Comparison of ENCODE assay signal across 8 cellular contexts in the genomic region with DNA sequence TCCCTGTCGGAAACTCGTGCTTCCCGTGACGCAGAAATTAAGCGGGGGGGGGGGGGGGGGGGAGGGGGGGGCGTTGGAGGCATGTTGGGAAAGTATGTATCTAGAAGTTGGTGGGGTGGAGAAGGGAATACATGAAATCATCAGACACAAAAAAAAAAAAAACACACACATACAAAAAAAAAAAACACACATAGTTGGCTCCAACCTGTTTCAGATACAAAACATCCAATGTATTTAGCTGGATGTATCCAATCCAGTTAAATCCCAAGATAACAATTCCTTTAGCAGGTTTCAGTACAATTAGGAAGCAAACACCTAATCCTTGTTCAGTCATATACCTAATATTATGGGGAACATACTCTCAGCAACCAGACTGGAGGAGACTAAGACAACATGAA. TPM values are rescaled to one million over a fixed set of nuclear protein-coding genes. Genes with fewer than 3 reads are reported as not detected.
DNase-seq lines count a peak whose midpoint lies in the region; ATAC-seq and TF ChIP-seq lines count a peak whose summit lies in the region.

No MANE protein-coding gene starts in this region.

- H3K36me3 ChIP-seq in cardiac muscle cell (no peaks in the 10 kb centered on the region), upper lobe of left lung (no peaks in the 10 kb centered on the region)

- peaks cover 8% of the 10 kb centered on the region for H3K27me3 Mint-ChIP-seq in brain

- H3K4me1 ChIP-seq in cardiac muscle cell (ENCODE audit: low read depth) (peaks cover 8% of the 10 kb centered on the region), upper lobe of left lung (peaks cover 15 to 42% (median 24%) of the 10 kb centered on the region in 4 donors)

- DNase-seq in cardiac muscle cell (ENCODE audit: low read depth in 1 of 2, low spot score in 1 of 2): no peak
- DNase-seq in cardiac septum (ENCODE audit: low spot score): no peak
- DNase-seq in medulla oblongata (ENCODE audit: extremely low spot score): peak; percentile 11
- no peak for DNase-seq in upper lobe of left lung
- DNase-seq in OCI-M1 (lab: John Stamatoyannopoulos, UW): no peak
- DNase-seq in NCI-H345 (lab: John Stamatoyannopoulos, UW): no peak

- no peaks in the 10 kb centered on the region for H3K9me3 Mint-ChIP-seq in brain

- intact Hi-C loops in cardiac septum (cut with DNase I): no loop called here

- ATAC-seq in upper lobe of left lung (ENCODE audit: low FRiP score in 2 of 2) (no peak), GM19395 (IDR thresholded peaks at IDR 0.05; ENCODE audit: unreplicated experiment) (no peak)

- H3K4me3 Mint-ChIP-seq in brain: peak overlapping the region; percentile 89 to 95 (median 94)

- TF ChIP-seq CTCF in cardiac muscle cell (IDR thresholded peaks at IDR 0.05; ENCODE audit: low read depth, low read length) (no peak), brain (conservative IDR thresholded peaks at IDR 0.05) (no peak), upper lobe of left lung (IDR thresholded peaks at IDR 0.05) (no peak)

- H3K27ac ChIP-seq in cardiac muscle cell: peak overlapping the region; percentile 89
- H3K27ac ChIP-seq in upper lobe of left lung: peak overlapping the region; percentile 88 to 91 (median 90)

- 0% methylated on average over 5 of the region's 6 CpGs for WGBS in upper lobe of left lung, 2 donors

- H3K27ac Mint-ChIP-seq in brain: peak overlapping the region; percentile 97 to 99 (median 98)

- H3K4me3 ChIP-seq in cardiac muscle cell (peak overlapping the region; percentile 52), upper lobe of left lung (peak overlapping the region; percentile 66 to 89 (median 80))

- H3K4me1 Mint-ChIP-seq in brain: peaks cover 54% of the 10 kb centered on the region

- no peak for TF ChIP-seq EP300 in upper lobe of left lung (IDR thresholded peaks at IDR 0.05)

- no peaks in the 10 kb centered on the region for H3K9me3 ChIP-seq in cardiac muscle cell (ENCODE audit: low read depth)
- H3K9me3 ChIP-seq in upper lobe of left lung: no peaks in the 10 kb centered on the region

- H3K36me3 Mint-ChIP-seq in brain: no peaks in the 10 kb centered on the region

- no peak for TF ChIP-seq POLR2A in upper lobe of left lung (IDR thresholded peaks at IDR 0.05)

- no peaks in the 10 kb centered on the region for H3K27me3 ChIP-seq in cardiac muscle cell
- no peaks in the 10 kb centered on the region for H3K27me3 ChIP-seq in upper lobe of left lung

RNA-seq across cellular contexts. Expression of a gene that starts 29.6 kb away (rescaled TPM):
- total RNA-seq in cardiac muscle cell (19.4 and 25.5 TPM in 2 replicates), cardiac septum (18.6 TPM), upper lobe of left lung (10 to 100 TPM; 16.8 to 23.1 (median 20.1) TPM)
- polyA plus RNA-seq in cardiac muscle cell (30.3 and 34.1 TPM in 2 replicates), brain (ENCODE audit: insufficient read depth, low read depth, low replicate concordance) (32.3 TPM)

RNA-seq across cellular contexts. Expression of a gene that starts 41.8 kb away (rescaled TPM):
- 32.3 and 44.3 TPM in 2 replicates for total RNA-seq in cardiac muscle cell
- polyA plus RNA-seq in cardiac muscle cell: 75.2 and 77.1 TPM in 2 replicates
- total RNA-seq in cardiac septum: 31.3 TPM
- 91.1 TPM for polyA plus RNA-seq in brain (ENCODE audit: insufficient read depth, low read depth, low replicate concordance)
- 10 to 100 TPM; 22.4 to 41.3 (median 27.7) TPM for total RNA-seq in upper lobe of left lung
